ENCODE assay signal across 23 cellular contexts in the genomic region with DNA sequence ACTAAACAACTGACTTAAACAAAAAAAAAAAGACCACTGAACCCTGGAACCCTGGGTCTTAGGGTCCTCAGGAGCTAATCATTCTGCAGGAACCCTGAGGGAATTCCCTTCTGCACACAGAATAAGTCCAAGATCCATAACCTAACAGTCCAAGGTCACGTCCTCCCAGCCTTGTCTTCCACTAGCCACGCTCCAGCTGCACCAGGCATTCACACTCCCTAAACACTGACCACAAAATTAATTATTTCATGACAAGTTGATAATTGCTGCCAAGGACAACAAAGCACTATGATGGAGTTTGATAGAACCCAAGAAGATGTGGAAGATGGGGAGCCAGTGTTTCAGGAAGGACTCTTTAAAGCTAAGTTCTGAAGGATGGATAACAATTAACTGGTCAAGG.
"Had no signal": no experiment of that assay in that cellular context is flagged by ENCODE, and none has a peak within 500 bp of the region (broad histone marks: within the 10 kb centered on the region; RNA-seq: fewer than 3 reads in every experiment).

No MANE protein-coding gene starts in this region.

- H3K36me3 Mint-ChIP-seq: activated naive CD4-positive, alpha-beta T cell treated with anti-CD3 and anti-CD28 coated beads, Interleukin-2, amount 50 U/mL, for 24 hours had no signal

- H3K27me3 Mint-ChIP-seq: activated CD8-positive, alpha-beta T cell treated with anti-CD3 and anti-CD28 coated beads for 36 hours; activated naive CD4-positive, alpha-beta T cell treated with anti-CD3 and anti-CD28 coated beads, Interleukin-2, amount 50 U/mL, for 24 hours; activated naive CD8-positive, alpha-beta T cell treated with anti-CD3 and anti-CD28 coated beads, Interleukin-2, amount 50 U/mL, for 24 hours had no signal

- DNase-seq: activated CD4-positive, alpha-beta T cell treated with anti-CD3 and anti-CD28 coated beads for 1 hour; activated CD4-positive, alpha-beta T cell treated with anti-CD3 and anti-CD28 coated beads, Interleukin-2, amount 50 U/mL, for 1 hour; activated CD8-positive, alpha-beta T cell treated with anti-CD3 and anti-CD28 coated beads for 36 hours; activated naive CD8-positive, alpha-beta T cell treated with anti-CD3 and anti-CD28 coated beads, Interleukin-2, amount 50 U/mL, for 24 hours; activated T-cell treated with anti-CD3 and anti-CD28 coated beads, Interleukin-2, amount 50 U/mL, for 4 hours; anterior cingulate cortex; cerebellar nuclear complex; colonic mucosa; effector CD8-positive, alpha-beta T cell; foreskin keratinocyte; left cardiac atrium; mammary epithelial cell; nephron progenitor cell; stimulated activated CD4-positive, alpha-beta T cell treated with anti-CD3 and anti-CD28 coated beads, Interleukin-2, amount 100 ng/mL, for 48 hours; stimulated activated naive CD8-positive, alpha-beta T cell treated with anti-CD3 and anti-CD28 coated beads, Interleukin-15, Interleukin-2, amounts not matched to agents 100 U/mL and 50 U/mL, for 24 hours; SW 1271; T1000; upper lobe of left lung had no signal

- H3K9me3 Mint-ChIP-seq: activated CD8-positive, alpha-beta T cell treated with anti-CD3 and anti-CD28 coated beads for 36 hours; activated naive CD4-positive, alpha-beta T cell treated with anti-CD3 and anti-CD28 coated beads, Interleukin-2, amount 50 U/mL, for 24 hours; activated naive CD8-positive, alpha-beta T cell treated with anti-CD3 and anti-CD28 coated beads, Interleukin-2, amount 50 U/mL, for 24 hours; activated T-cell treated with anti-CD3 and anti-CD28 coated beads, Interleukin-2, amount 50 U/mL, for 4 hours; activated T-helper 2 cell treated with anti-CD3 and anti-CD28 coated beads, Interferon-gamma antibody, Interleukin-2, Interleukin-4, amounts not matched to agents 10 μg/mL and 5 μg/mL and 100 μg/mL, durations not matched to agents 14 hours and 24 hours and 36 hours; nephron progenitor cell; T-helper 1 cell treated with Interleukin-12 subunit alpha and Interleukin-12 subunit beta and Interleukin-4 antibody, amounts not matched to agents 30 μg/mL and 1 μg/mL, for 36 hours had no signal

- H3K4me3 Mint-ChIP-seq: activated CD8-positive, alpha-beta T cell treated with anti-CD3 and anti-CD28 coated beads for 36 hours; activated naive CD4-positive, alpha-beta T cell treated with anti-CD3 and anti-CD28 coated beads, Interleukin-2, amount 50 U/mL, for 24 hours; activated naive CD8-positive, alpha-beta T cell treated with anti-CD3 and anti-CD28 coated beads, Interleukin-2, amount 50 U/mL, for 24 hours; activated T-cell treated with anti-CD3 and anti-CD28 coated beads, Interleukin-2, amount 50 U/mL, for 4 hours; brain; nephron progenitor cell; T-helper 1 cell treated with Interleukin-12 subunit alpha and Interleukin-12 subunit beta and Interleukin-4 antibody, amounts not matched to agents 30 μg/mL and 1 μg/mL, for 36 hours had no signal

- H3K27ac Mint-ChIP-seq: activated CD8-positive, alpha-beta T cell treated with anti-CD3 and anti-CD28 coated beads for 36 hours; activated naive CD4-positive, alpha-beta T cell treated with anti-CD3 and anti-CD28 coated beads, Interleukin-2, amount 50 U/mL, for 24 hours; activated naive CD8-positive, alpha-beta T cell treated with anti-CD3 and anti-CD28 coated beads, Interleukin-2, amount 50 U/mL, for 24 hours; activated T-helper 2 cell treated with anti-CD3 and anti-CD28 coated beads, Interferon-gamma antibody, Interleukin-2, Interleukin-4, amounts not matched to agents 10 μg/mL and 5 μg/mL and 100 μg/mL, durations not matched to agents 14 hours and 24 hours and 36 hours; brain; nephron progenitor cell; T-helper 1 cell treated with Interleukin-12 subunit alpha and Interleukin-12 subunit beta and Interleukin-4 antibody, amounts not matched to agents 30 μg/mL and 1 μg/mL, for 36 hours had no signal

- ATAC-seq: activated CD8-positive, alpha-beta T cell treated with anti-CD3 and anti-CD28 coated beads for 36 hours; activated naive CD8-positive, alpha-beta T cell treated with anti-CD3 and anti-CD28 coated beads, Interleukin-2, amount 50 U/mL, for 24 hours; activated T-cell treated with anti-CD3 and anti-CD28 coated beads, Interleukin-2, amount 50 U/mL, for 4 hours; foreskin keratinocyte; left cardiac atrium; right lobe of liver; stimulated activated naive CD8-positive, alpha-beta T cell treated with anti-CD3 and anti-CD28 coated beads, Interleukin-15, Interleukin-2, amounts not matched to agents 100 U/mL and 50 U/mL, for 24 hours had no signal

- H3K4me1 Mint-ChIP-seq: activated naive CD4-positive, alpha-beta T cell treated with anti-CD3 and anti-CD28 coated beads, Interleukin-2, amount 50 U/mL, for 24 hours; activated naive CD8-positive, alpha-beta T cell treated with anti-CD3 and anti-CD28 coated beads, Interleukin-2, amount 50 U/mL, for 24 hours had no signal
